ENCODE assay signal across 8 cellular contexts in the genomic region with DNA sequence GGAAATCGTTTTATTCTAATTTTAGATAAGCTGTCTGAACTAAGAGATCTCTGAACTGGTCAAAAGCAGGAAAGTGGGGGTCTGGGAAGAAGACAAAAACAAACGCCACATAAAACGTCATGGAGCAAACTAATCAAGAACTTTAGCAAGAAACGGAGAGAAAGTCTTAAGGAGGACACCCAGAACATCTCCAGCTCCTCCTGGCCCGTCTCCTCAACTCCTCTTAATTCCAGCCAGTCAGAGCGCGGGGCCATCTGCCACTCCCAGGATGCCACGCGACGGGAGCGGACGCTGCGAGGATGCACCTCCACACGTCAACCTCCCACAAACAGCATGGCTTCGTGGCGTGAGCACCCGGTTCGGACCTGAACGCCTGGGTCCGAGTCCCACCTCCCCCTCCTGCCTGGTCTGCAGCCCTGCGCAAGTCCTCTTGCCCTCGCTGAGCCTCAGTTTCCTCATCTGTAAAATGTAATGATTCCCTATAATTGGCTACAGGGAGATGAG. TPM values are rescaled to one million over a fixed set of nuclear protein-coding genes. Genes with fewer than 3 reads are reported as not detected.
DNase-seq lines count a peak whose midpoint lies in the region; ATAC-seq and TF ChIP-seq lines count a peak whose summit lies in the region.

No MANE protein-coding gene starts in this region.

- H3K9me3 Mint-ChIP-seq in activated CD4-positive, alpha-beta T cell treated with anti-CD3 and anti-CD28 coated beads, Interleukin-2, amount 10 ng/mL, durations not matched to agents 24 days and 14 days, result no peaks in the 10 kb centered on the region

- peaks cover 38% of the 10 kb centered on the region for H3K4me1 Mint-ChIP-seq in activated CD4-positive, alpha-beta T cell treated with anti-CD3 and anti-CD28 coated beads, Interleukin-2, amount 10 ng/mL, durations not matched to agents 24 days and 14 days

- H3K9me3 ChIP-seq in colonic mucosa, result no peaks in the 10 kb centered on the region

- H3K36me3 ChIP-seq in colonic mucosa, result no peaks in the 10 kb centered on the region

- peak overlapping the region; percentile 100 for H3K27ac Mint-ChIP-seq in activated CD4-positive, alpha-beta T cell treated with anti-CD3 and anti-CD28 coated beads, Interleukin-2, amount 10 ng/mL, durations not matched to agents 24 days and 14 days

- peaks cover 5% of the 10 kb centered on the region for H3K4me1 ChIP-seq in colonic mucosa

- peak overlapping the region; percentile 91 for H3K27ac ChIP-seq in colonic mucosa

- no peaks in the 10 kb centered on the region for H3K27me3 ChIP-seq in colonic mucosa

- H3K36me3 Mint-ChIP-seq in activated CD4-positive, alpha-beta T cell treated with anti-CD3 and anti-CD28 coated beads, Interleukin-2, amount 10 ng/mL, durations not matched to agents 24 days and 14 days (ENCODE audit: low read depth), result peaks cover 26% of the 10 kb centered on the region

- H3K4me3 Mint-ChIP-seq in activated CD4-positive, alpha-beta T cell treated with anti-CD3 and anti-CD28 coated beads, Interleukin-2, amount 10 ng/mL, durations not matched to agents 24 days and 14 days, result peak overlapping the region; percentile 94

- peak; percentile 93 for DNase-seq in GM12865 (ENCODE audit: low read depth)
- peak; percentile 1 for DNase-seq in NCI-H524 treated with DMSO at 0.1 percent for 48 hours (lab: John Stamatoyannopoulos, UW)
- DNase-seq in activated CD4-positive, alpha-beta T cell treated with anti-CD3 and anti-CD28 coated beads, Interleukin-2, amount 10 ng/mL, durations not matched to agents 24 days and 14 days, result peak; percentile 94
- peak; percentile 88 for DNase-seq in colonic mucosa
- DNase-seq in left kidney (ENCODE audit: low read depth, low spot score), result peak; percentile 91
- DNase-seq in stimulated activated CD4-positive, alpha-beta T cell treated with anti-CD3 and anti-CD28 coated beads, Interleukin-2, amount 100 ng/mL, for 24 hours, result peak; percentile 82 to 87

- intact Hi-C loops in activated CD4-positive, alpha-beta T cell treated with anti-CD3 and anti-CD28 coated beads, Interleukin-2, amount 10 ng/mL, durations not matched to agents 24 days and 14 days (cut with micrococcal nuclease), result loop anchor here (1.0 to 10.0 kb wide), 11 partner anchors 45 to 663 kb away; a partner anchor contains a TSS
- intact Hi-C loops in colonic mucosa (cut with DNase I), result no loop called here

- no peak for TF ChIP-seq CTCF in GM12865 (IDR thresholded peaks at IDR 0.05; ENCODE audit: insufficient read depth, low read depth, low read length, missing control alignments)
- TF ChIP-seq CTCF in colonic mucosa (IDR thresholded peaks at IDR 0.05), result no peak

- H3K4me3 ChIP-seq in GM12865 (ENCODE audit: low read depth, low read length), result peak overlapping the region; percentile 94
- H3K4me3 ChIP-seq in colonic mucosa, result peak overlapping the region; percentile 96

- H3K27me3 Mint-ChIP-seq in activated CD4-positive, alpha-beta T cell treated with anti-CD3 and anti-CD28 coated beads, Interleukin-2, amount 10 ng/mL, durations not matched to agents 24 days and 14 days, result peaks cover 29% of the 10 kb centered on the region

- H3K9ac ChIP-seq in colonic mucosa (ENCODE audit: low read depth in 2 of 2, low read length in 2 of 2), result peak overlapping the region; percentile 70 to 96

- ATAC-seq in HG03196 (IDR thresholded peaks at IDR 0.05; ENCODE audit: unreplicated experiment) (peak; percentile 35), HG02840 (IDR thresholded peaks at IDR 0.05; ENCODE audit: low FRiP score, unreplicated experiment) (no peak)

RNA-seq across cellular contexts. Expression of a gene that starts 0.6 kb away (rescaled TPM):
- total RNA-seq in activated CD4-positive, alpha-beta T cell treated with anti-CD3 and anti-CD28 coated beads, Interleukin-2, amount 10 ng/mL, durations not matched to agents 24 days and 14 days, result 100 and 103 TPM in 2 replicates
- 10 to 100 TPM; 43.7 to 62.2 TPM for total RNA-seq in colonic mucosa

RNA-seq across cellular contexts. Expression of a gene that starts 1.1 kb away (rescaled TPM):
- total RNA-seq in activated CD4-positive, alpha-beta T cell treated with anti-CD3 and anti-CD28 coated beads, Interleukin-2, amount 10 ng/mL, durations not matched to agents 24 days and 14 days, result 1.8 and 2.1 TPM in 2 replicates
- total RNA-seq in colonic mucosa, result 1 to 10 TPM; 1.8 to 3.2 TPM

RNA-seq across cellular contexts. Expression of a gene that starts 51.6 kb away (rescaled TPM):
- 42.9 and 43.1 TPM in 2 replicates for total RNA-seq in activated CD4-positive, alpha-beta T cell treated with anti-CD3 and anti-CD28 coated beads, Interleukin-2, amount 10 ng/mL, durations not matched to agents 24 days and 14 days
- 10 to 100 TPM; 31.4 to 57.0 TPM for total RNA-seq in colonic mucosa

RNA-seq across cellular contexts. Expression of a gene that starts 51.8 kb away (rescaled TPM):
- 57.9 and 59.8 TPM in 2 replicates for total RNA-seq in activated CD4-positive, alpha-beta T cell treated with anti-CD3 and anti-CD28 coated beads, Interleukin-2, amount 10 ng/mL, durations not matched to agents 24 days and 14 days
- 10 to 100 TPM; 22.5 to 35.5 TPM for total RNA-seq in colonic mucosa

Comparison
In these comparisons a context has a peak if more than half of its experiments do, and no peak if none do; other contexts are left out.
1. DNase-seq: peak in every context shown above with its lines; median percentile 94 in activated CD4-positive, alpha-beta T cell treated with anti-CD3 and anti-CD28 coated beads, Interleukin-2, amount 10 ng/mL, durations not matched to agents 24 days and 14 days; 93 in GM12865; 91 in left kidney; 88 in colonic mucosa; 84 in stimulated activated CD4-positive, alpha-beta T cell treated with anti-CD3 and anti-CD28 coated beads, Interleukin-2, amount 100 ng/mL, for 24 hours; 1 in NCI-H524 treated with DMSO at 0.1 percent for 48 hours.